Comparison of ENCODE assay signal across 1 cellular context in genomic region chr15:99104788-99105515, GRCh38.
A peak's percentile ranks its signal among the peaks of the same experiment; 100 is the strongest.
TF ChIP-seq lines count a peak whose summit lies in the region.

Gene SYNM, plus strand, starts transcription at chr15:99105080. Its CDS starts 120 bp downstream, at chr15:99105200.

TF ChIP-seq in HepG2, 621 proteins besides CTCF, POLR2A, EP300 and RAD21 (continued from another document and continues in another):
- TF ChIP-seq TCF7 (IDR thresholded peaks at IDR 0.05; ENCODE audit: low read depth) (no peak), ZNF800 (CRISPR knock-in tag; IDR thresholded peaks at IDR 0.05) (peak; percentile 80), ZNF10 (CRISPR knock-in tag; IDR thresholded peaks at IDR 0.05; ENCODE audit: borderline replicate concordance, low read depth) (no peak), ZNF557 (CRISPR knock-in tag; IDR thresholded peaks at IDR 0.05) (no peak), GLMP (CRISPR knock-in tag; IDR thresholded peaks at IDR 0.05; ENCODE audit: borderline replicate concordance) (no peak), ZGPAT (CRISPR knock-in tag; IDR thresholded peaks at IDR 0.05) (peak; percentile 73; the same call in 1 of the 2 replicates), ZNF275 (CRISPR knock-in tag; IDR thresholded peaks at IDR 0.05; ENCODE audit: borderline replicate concordance) (no peak), DNMT3B (CRISPR knock-in tag; conservative IDR thresholded peaks at IDR 0.05) (no peak), ELF3 (CRISPR knock-in tag; IDR thresholded peaks at IDR 0.05) (no peak; the same call in 1 of the 2 replicates), EHMT2 (IDR thresholded peaks at IDR 0.05; ENCODE audit: borderline replicate concordance, low read depth, low read length) (no peak), PITX1 (CRISPR knock-in tag; IDR thresholded peaks at IDR 0.05) (no peak), DBP (CRISPR knock-in tag; IDR thresholded peaks at IDR 0.05; ENCODE audit: not compliant biosample characterization) (peak; percentile 78), ZNF446 (CRISPR knock-in tag; IDR thresholded peaks at IDR 0.05) (peak; percentile 89; the same call in 1 of the 2 replicates), ATF2 (CRISPR knock-in tag; IDR thresholded peaks at IDR 0.05) (no peak), DDIT3 (CRISPR knock-in tag; IDR thresholded peaks at IDR 0.05) (no peak), DPF2 (CRISPR knock-in tag; IDR thresholded peaks at IDR 0.05; ENCODE audit: borderline replicate concordance, low read depth) (no peak), SRSF1 (optimal IDR thresholded peaks at IDR 0.05; ENCODE audit: low read depth, low read length) (no peak), NR3C1 (CRISPR knock-in tag; IDR thresholded peaks at IDR 0.05) (no peak), ZSCAN12 (CRISPR knock-in tag; IDR thresholded peaks at IDR 0.05) (0 out of 2 replicates have a peak, but pooled peaks have one; percentile 32), ZNF496 (CRISPR knock-in tag; IDR thresholded peaks at IDR 0.05; ENCODE audit: insufficient replicate concordance) (no peak), ZNF776 (CRISPR knock-in tag; IDR thresholded peaks at IDR 0.05) (peak; percentile 61; the same call in 1 of the 2 replicates), ZNF75D (CRISPR knock-in tag; IDR thresholded peaks at IDR 0.05; ENCODE audit: borderline replicate concordance) (no peak), ZNF878 (CRISPR knock-in tag; IDR thresholded peaks at IDR 0.05) (no peak), ZNF530 (CRISPR knock-in tag; IDR thresholded peaks at IDR 0.05; ENCODE audit: low read depth) (no peak), NR2F1 (CRISPR knock-in tag; IDR thresholded peaks at IDR 0.05) (no peak), ZNF713 (CRISPR knock-in tag; IDR thresholded peaks at IDR 0.05) (no peak), MYNN (CRISPR knock-in tag; IDR thresholded peaks at IDR 0.05; ENCODE audit: low read depth) (no peak), ZNF770 (CRISPR knock-in tag; IDR thresholded peaks at IDR 0.05) (peak; percentile 59; the same call in 1 of the 2 replicates), PREB (CRISPR knock-in tag; IDR thresholded peaks at IDR 0.05) (0 out of 2 replicates have a peak, but pooled peaks have one; percentile 33), SRY (CRISPR knock-in tag; IDR thresholded peaks at IDR 0.05) (peak; percentile 37; the same call in 1 of the 2 replicates), FOXK2 (IDR thresholded peaks at IDR 0.05) (no peak), ZNF329 (CRISPR knock-in tag; IDR thresholded peaks at IDR 0.05; ENCODE audit: low read depth) (peak; percentile 70; the same call in 1 of the 2 replicates), TFAP4 (IDR thresholded peaks at IDR 0.05; ENCODE audit: borderline replicate concordance, low read depth) (peak; percentile 16; the same call in 1 of the 2 replicates), REPIN1 (CRISPR knock-in tag; IDR thresholded peaks at IDR 0.05; ENCODE audit: borderline replicate concordance, low read depth) (peak; percentile 68; the same call in 1 of the 2 replicates), NRL (CRISPR knock-in tag; IDR thresholded peaks at IDR 0.05; ENCODE audit: borderline replicate concordance) (0 out of 2 replicates have a peak, but pooled peaks have one; percentile 79), HNRNPUL1 (IDR thresholded peaks at IDR 0.05; ENCODE audit: low read depth, low read length) (no peak), NFE2L1 (CRISPR knock-in tag; IDR thresholded peaks at IDR 0.05; ENCODE audit: borderline replicate concordance) (no peak), ZNF121 (CRISPR knock-in tag; IDR thresholded peaks at IDR 0.05) (no peak), RNF219 (CRISPR knock-in tag; IDR thresholded peaks at IDR 0.05) (no peak), ZBTB42 (CRISPR knock-in tag; IDR thresholded peaks at IDR 0.05) (no peak), NFIB (CRISPR knock-in tag; IDR thresholded peaks at IDR 0.05; ENCODE audit: borderline replicate concordance) (no peak), PHB2 (IDR thresholded peaks at IDR 0.05; ENCODE audit: partially characterized antibody) (no peak), NPAS2 (CRISPR knock-in tag; IDR thresholded peaks at IDR 0.05; ENCODE audit: borderline replicate concordance) (no peak), ZNF460 (CRISPR knock-in tag; IDR thresholded peaks at IDR 0.05; ENCODE audit: borderline replicate concordance) (no peak), ZNF570 (CRISPR knock-in tag; IDR thresholded peaks at IDR 0.05; ENCODE audit: borderline replicate concordance) (no peak), E2F5 (CRISPR knock-in tag; conservative IDR thresholded peaks at IDR 0.05) (no peak), ZNF558 (CRISPR knock-in tag; IDR thresholded peaks at IDR 0.05; ENCODE audit: borderline replicate concordance) (no peak; the same call in 1 of the 2 replicates), HINFP (CRISPR knock-in tag; IDR thresholded peaks at IDR 0.05; ENCODE audit: low read depth) (peak; percentile 78)
